ENCODE assay signal across 8 cellular contexts in the genomic region with DNA sequence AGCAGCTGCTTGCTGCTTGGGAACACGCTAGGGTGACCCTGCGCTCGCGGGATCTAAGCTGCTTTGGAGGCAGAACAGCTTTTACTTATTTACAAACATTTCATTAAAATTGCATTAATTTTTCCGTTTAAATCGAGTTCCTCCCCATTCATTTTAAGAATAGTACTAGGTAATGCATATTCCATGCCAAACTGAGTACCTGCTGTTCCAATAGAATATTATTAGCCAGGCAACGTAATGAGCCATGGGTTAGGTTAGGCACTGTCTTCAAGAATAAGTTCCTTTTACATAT. TPM values are rescaled to one million over a fixed set of nuclear protein-coding genes. Genes with fewer than 3 reads are reported as not detected.
A peak's percentile ranks its signal among the peaks of the same experiment; 100 is the strongest.
DNase-seq lines count a peak whose midpoint lies in the region; ATAC-seq and TF ChIP-seq lines count a peak whose summit lies in the region.

No MANE protein-coding gene starts in this region.

- H3K9ac ChIP-seq in skeletal muscle tissue (ENCODE audit: low read depth in 1 of 3, low read length in 3 of 3), result peak overlapping the region; percentile 63 to 88 (median 73)

- H3K4me1 ChIP-seq in RWPE2 (ENCODE audit: insufficient read depth, poor library complexity, severe bottlenecking) (peaks cover 5% of the 10 kb centered on the region), skeletal muscle tissue (ENCODE audit: control insufficient read depth in 3 of 3, insufficient read depth in 3 of 3, low read length in 3 of 3) (peaks cover 10 to 12% (median 11%) of the 10 kb centered on the region in 3 donors)

- ATAC-seq in RWPE2 (ENCODE audit: low read depth) (peak; percentile 35; the same call in 1 of the 3 replicates), GM18502 (IDR thresholded peaks at IDR 0.05; ENCODE audit: poor library complexity, unreplicated experiment) (no peak)

- H3K36me3 ChIP-seq in RWPE2 (ENCODE audit: low read depth), result no peaks in the 10 kb centered on the region
- no peaks in the 10 kb centered on the region for H3K36me3 ChIP-seq in skeletal muscle tissue (ENCODE audit: control insufficient read depth in 3 of 3, insufficient read depth in 3 of 3, low read length in 3 of 3)

- H3K9me3 ChIP-seq in RWPE2 (ENCODE audit: severe bottlenecking) (no peaks in the 10 kb centered on the region), skeletal muscle tissue (ENCODE audit: control insufficient read depth in 3 of 3, low read length in 3 of 3) (no peaks in the 10 kb centered on the region)

- no peak overlapping the region for H3K27ac ChIP-seq in RWPE2 (ENCODE audit: poor library complexity, severe bottlenecking)
- H3K27ac ChIP-seq in skeletal muscle tissue (ENCODE audit: low read depth, low read length), result peak overlapping the region; percentile 67

- peak overlapping the region; percentile 79 for H3K4me3 ChIP-seq in RWPE2 (ENCODE audit: severe bottlenecking)
- H3K4me3 ChIP-seq in fibroblast of pulmonary artery (replicated peaks; ENCODE audit: low read depth, low read length), result peak overlapping the region; percentile 77
- H3K4me3 ChIP-seq in skeletal muscle tissue (ENCODE audit: low read length in 3 of 3), result peak overlapping the region; percentile 76 to 84 (median 78)

- no peak for TF ChIP-seq CTCF in RWPE2 (IDR thresholded peaks at IDR 0.05; ENCODE audit: poor library complexity, severe bottlenecking)
- no peak for TF ChIP-seq CTCF in fibroblast of pulmonary artery (IDR thresholded peaks at IDR 0.05; ENCODE audit: low read length, missing control alignments)

- DNase-seq in NCI-H2227 treated with DMSO at 0.1 percent for 48 hours (lab: John Stamatoyannopoulos, UW) (peak; percentile 9), NCI-H2227 (lab: John Stamatoyannopoulos, UW; ENCODE audit: unreplicated experiment) (no peak), RWPE2 (ENCODE audit: low spot score) (no peak), fibroblast of pulmonary artery (ENCODE audit: low read depth) (peak; percentile 31), DMS 273 treated with DMSO at 0.1 percent for 48 hours (lab: John Stamatoyannopoulos, UW) (no peak), NCI-H345 treated with DMSO at 0.1 percent for 48 hours (lab: John Stamatoyannopoulos, UW; ENCODE audit: unreplicated experiment) (no peak)

- H3K27me3 ChIP-seq in RWPE2 (ENCODE audit: insufficient read depth, poor library complexity, severe bottlenecking), result no peaks in the 10 kb centered on the region
- no peaks in the 10 kb centered on the region for H3K27me3 ChIP-seq in skeletal muscle tissue (ENCODE audit: control insufficient read depth in 3 of 3, insufficient read depth in 3 of 3, low read length in 3 of 3)

RNA-seq across cellular contexts. Expression of gene EXOC6, which starts 0.9 kb away (rescaled TPM):
- total RNA-seq in skeletal muscle tissue, result 54.8 TPM

Comparison
In these comparisons a context has a peak if more than half of its experiments do, and no peak if none do; other contexts are left out.
1. DNase-seq: peak in NCI-H2227 treated with DMSO at 0.1 percent for 48 hours (single experiment) and fibroblast of pulmonary artery (single experiment); none in NCI-H2227 (single experiment), RWPE2 (single experiment), DMS 273 treated with DMSO at 0.1 percent for 48 hours (single experiment) and NCI-H345 treated with DMSO at 0.1 percent for 48 hours (single experiment).
2. Peak in every context shown above with its lines, with median percentiles within 50 percentile points of each other: H3K4me3 ChIP-seq.